ENCODE assay signal across 12 cellular contexts in the genomic region with DNA sequence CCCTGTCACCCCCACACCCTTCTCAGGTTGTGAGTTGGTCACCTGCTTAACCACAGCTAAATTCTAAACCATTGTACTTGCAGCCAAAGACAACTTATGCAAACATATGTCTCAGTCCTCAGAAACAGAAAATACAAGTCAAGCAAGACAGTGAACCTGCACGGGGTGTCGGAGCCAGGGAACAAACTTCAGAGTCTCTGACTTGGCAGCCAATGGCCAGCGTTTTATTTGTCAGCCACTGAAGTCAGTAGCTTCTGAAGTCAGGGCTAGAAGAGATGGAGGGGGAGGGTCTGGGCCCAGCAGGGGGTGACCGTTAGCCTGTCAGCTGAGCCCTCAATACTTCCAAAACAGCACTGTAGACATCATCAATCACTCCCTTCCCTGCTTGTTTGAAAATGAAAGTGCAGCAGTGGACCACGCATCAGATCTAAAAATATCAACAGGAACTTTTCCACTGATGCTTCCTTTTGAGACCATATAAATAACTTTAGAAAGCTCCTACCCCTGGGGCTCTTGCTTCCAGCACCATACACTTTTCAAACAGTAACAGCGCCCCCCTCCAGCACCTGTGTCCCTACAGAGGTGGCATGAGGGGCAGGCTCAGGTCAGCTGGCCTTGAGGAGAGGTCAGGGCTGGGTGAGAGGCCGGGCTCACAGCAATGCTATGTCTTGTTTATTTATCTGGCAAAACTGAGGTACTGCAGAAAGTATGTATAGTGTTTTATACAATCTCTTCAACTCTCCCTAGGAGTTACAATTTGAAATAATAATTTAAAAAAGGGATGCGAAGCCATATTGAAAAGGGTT.
A peak's percentile ranks its signal among the peaks of the same experiment; 100 is the strongest.
DNase-seq lines count a peak whose midpoint lies in the region; ATAC-seq and TF ChIP-seq lines count a peak whose summit lies in the region.
"Had no signal": no experiment of that assay in that cellular context is flagged by ENCODE, and none has a peak within 500 bp of the region (broad histone marks: within the 10 kb centered on the region; RNA-seq: fewer than 3 reads in every experiment).

No MANE protein-coding gene starts in this region.

- H3K9me3 Mint-ChIP-seq in mesothelial cell of epicardium, result no peaks in the 10 kb centered on the region

- H3K36me3 ChIP-seq in SJCRH30, result no peaks in the 10 kb centered on the region

- ATAC-seq in GM19397 (IDR thresholded peaks at IDR 0.05; ENCODE audit: unreplicated experiment) (peak; percentile 68), HG03442 (IDR thresholded peaks at IDR 0.05; ENCODE audit: unreplicated experiment) (peak; percentile 65)
- ATAC-seq: right cardiac atrium had no signal

- H3K36me3 Mint-ChIP-seq in mesothelial cell of epicardium, result no peaks in the 10 kb centered on the region
- H3K36me3 Mint-ChIP-seq: IgD-negative memory B cell had no signal

- no peaks in the 10 kb centered on the region for H3K4me1 ChIP-seq in SJCRH30

- peak; percentile 25 for DNase-seq in AG08396 (ENCODE audit: low spot score)
- DNase-seq in coronary artery (ENCODE audit: low spot score), result no peak
- no peak for DNase-seq in mesothelial cell of epicardium (ENCODE audit: low spot score in 2 of 2, unreplicated experiment in 2 of 2)
- no peak for DNase-seq in effector CD8-positive, alpha-beta T cell (lab: John Stamatoyannopoulos, UW)
- no peak for DNase-seq in cortex of kidney (lab: John Stamatoyannopoulos, UW)
- DNase-seq in SJCRH30, result no peak
- DNase-seq: activated CD4-positive, alpha-beta T cell treated with anti-CD3 and anti-CD28 coated beads, Interleukin-2, amount 50 U/mL, for 48 hours had no signal

- H3K4me1 Mint-ChIP-seq in mesothelial cell of epicardium, result no peaks in the 10 kb centered on the region

- H3K27me3 Mint-ChIP-seq in mesothelial cell of epicardium (ENCODE audit: low read depth), result peaks cover 9% of the 10 kb centered on the region
- H3K27me3 Mint-ChIP-seq: IgD-negative memory B cell had no signal

- TF ChIP-seq CTCF in coronary artery (IDR thresholded peaks at IDR 0.05) (no peak), mesothelial cell of epicardium (IDR thresholded peaks at IDR 0.05; ENCODE audit: unreplicated experiment) (no peak)

- peak overlapping the region; percentile 54 for H3K4me3 ChIP-seq in coronary artery
- no peak overlapping the region for H3K4me3 ChIP-seq in SJCRH30

- no peak overlapping the region for H3K4me3 Mint-ChIP-seq in mesothelial cell of epicardium
- H3K4me3 Mint-ChIP-seq: IgD-negative memory B cell had no signal

- no peak overlapping the region for H3K27ac ChIP-seq in coronary artery
- H3K27ac ChIP-seq in SJCRH30, result no peak overlapping the region
- H3K27ac ChIP-seq: epithelial cell of prostate had no signal

- no peak overlapping the region for H3K27ac Mint-ChIP-seq in mesothelial cell of epicardium

- no peaks in the 10 kb centered on the region for H3K9me3 ChIP-seq in SJCRH30 (replicated peaks)

- no peaks in the 10 kb centered on the region for H3K27me3 ChIP-seq in SJCRH30
